ENCODE assay signal across 31 cellular contexts in the genomic region with DNA sequence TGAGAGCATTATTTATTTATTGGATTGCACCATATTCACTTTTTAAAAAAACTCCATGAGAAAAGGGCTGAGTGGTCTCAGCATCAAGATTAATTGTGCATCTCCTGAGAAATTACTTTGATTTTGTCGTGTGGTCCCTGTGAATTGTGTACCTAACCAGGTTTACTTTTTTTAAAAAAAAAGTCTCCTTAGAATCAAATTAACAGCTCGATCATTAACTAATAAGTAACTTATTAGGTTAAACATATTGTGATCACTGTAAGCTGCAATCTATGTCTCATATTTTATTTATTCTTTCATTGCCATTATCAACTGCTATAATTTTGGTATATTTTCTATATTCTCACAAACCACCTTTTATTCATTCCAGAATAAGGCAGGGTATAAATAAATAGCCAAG.
DNase-seq lines count a peak whose midpoint lies in the region; ATAC-seq, FAIRE-seq and TF ChIP-seq lines count a peak whose summit lies in the region.
"Had no signal": no experiment of that assay in that cellular context is flagged by ENCODE, and none has a peak within 500 bp of the region (broad histone marks: within the 10 kb centered on the region; RNA-seq: fewer than 3 reads in every experiment).

No MANE protein-coding gene starts in this region.

- H3K36me3 ChIP-seq in body of pancreas (replicated peaks in 1 of 2; ENCODE audit: insufficient read depth in 1 of 2, low read depth in 2 of 2) = no peaks in the 10 kb centered on the region
- H3K36me3 ChIP-seq in pancreas = no peaks in the 10 kb centered on the region
- H3K36me3 ChIP-seq in colonic mucosa = no peaks in the 10 kb centered on the region
- H3K36me3 ChIP-seq: BE2C; BLaER1; BLaER1 treated with 17β-estradiol and CSF1 and Interleukin-3, amounts not matched to agents 10 nM and 100 nM had no signal

- DNase-seq in body of pancreas (no peak), pancreas (no peak), RPMI8226 (no peak), colonic mucosa (no peak)
- DNase-seq in stimulated activated CD4-positive, alpha-beta T cell treated with anti-CD3 and anti-CD28 coated beads, Interleukin-2, amount 100 ng/mL, for 24 hours = no peak
- DNase-seq: 8988T; ACHN; AML-193; BE2C; C1 segment of cervical spinal cord; Caco-2; Calu3; CD4-positive, alpha-beta memory T cell; CD4-positive, alpha-beta T cell; CD4-positive, CD25-positive, alpha-beta regulatory T cell; CD8-positive, alpha-beta memory T cell; CD8-positive, alpha-beta T cell; COR-L47; DMS 273 treated with DMSO at 0.1 percent for 48 hours; DMS153; DMS53; DMS79; DMS79 treated with DMSO at 0.1 percent for 48 hours; DND-41; EL had no signal

- no peak for TF ChIP-seq CTCF in 22Rv1 (IDR thresholded peaks at IDR 0.05)
- TF ChIP-seq CTCF in body of pancreas (IDR thresholded peaks at IDR 0.05) = no peak
- TF ChIP-seq CTCF in pancreas (IDR thresholded peaks at IDR 0.05) = no peak
- TF ChIP-seq CTCF in colonic mucosa (IDR thresholded peaks at IDR 0.05) = no peak

- H3K4me3 ChIP-seq in body of pancreas (no peak overlapping the region), pancreas (no peak overlapping the region), colonic mucosa (no peak overlapping the region)
- H3K4me3 ChIP-seq: A549; BLaER1; BLaER1 treated with 17β-estradiol and CSF1 and Interleukin-3, amounts not matched to agents 10 nM and 100 nM had no signal

- H3K9me3 ChIP-seq in body of pancreas (no peaks in the 10 kb centered on the region), pancreas (no peaks in the 10 kb centered on the region), colonic mucosa (no peaks in the 10 kb centered on the region)
- H3K9me3 ChIP-seq: A549; BE2C; BLaER1; BLaER1 treated with 17β-estradiol and CSF1 and Interleukin-3, amounts not matched to agents 10 nM and 100 nM; Caco-2 had no signal

- intact Hi-C loops in body of pancreas (cut with DNase I) = no loop called here
- intact Hi-C loops in pancreas (cut with DNase I) = no loop called here
- intact Hi-C loops in colonic mucosa (cut with DNase I) = no loop called here

- H3K4me1 ChIP-seq in body of pancreas = peaks cover 13% of the 10 kb centered on the region
- peaks cover 0 to 12% (median 6%) of the 10 kb centered on the region in 3 donors for H3K4me1 ChIP-seq in pancreas
- H3K4me1 ChIP-seq in colonic mucosa = no peaks in the 10 kb centered on the region
- H3K4me1 ChIP-seq: A549; BE2C; BLaER1; BLaER1 treated with 17β-estradiol and CSF1 and Interleukin-3, amounts not matched to agents 10 nM and 100 nM; Caco-2 had no signal

- H3K27me3 ChIP-seq in body of pancreas (no peaks in the 10 kb centered on the region), pancreas (no peaks in the 10 kb centered on the region), colonic mucosa (no peaks in the 10 kb centered on the region)
- H3K27me3 ChIP-seq: BE2C; BLaER1; BLaER1 treated with 17β-estradiol and CSF1 and Interleukin-3, amounts not matched to agents 10 nM and 100 nM had no signal

- H3K9ac ChIP-seq in colonic mucosa (ENCODE audit: low read depth in 2 of 2, low read length in 2 of 2) = no peak overlapping the region
- H3K9ac ChIP-seq: BLaER1; BLaER1 treated with 17β-estradiol and CSF1 and Interleukin-3, amounts not matched to agents 10 nM and 100 nM had no signal

- FAIRE-seq in pancreas (lab: Jason Lieb, UNC) = no peak
- FAIRE-seq: A204.1, A549 had no signal

- peak; percentile 40 for ATAC-seq in body of pancreas
- peak in 3 of 4 donors; percentile 67 to 70 (median 70) for ATAC-seq in pancreas
- ATAC-seq: A549; CD8-positive, alpha-beta T cell had no signal

- 11 to 14% methylated on average over 2 of the region's 2 CpGs for WGBS in body of pancreas, 2 donors
- whole genome bisulfite sequencing in pancreas, 2 donors = 4 to 10% methylated on average over 2 of the region's 2 CpGs

- no peak for TF ChIP-seq POLR2A in body of pancreas (IDR thresholded peaks at IDR 0.05)

- H3K27ac ChIP-seq in 22Rv1 (peak overlapping the region; percentile 16), body of pancreas (peak overlapping the region in 1 of 4 donors; percentile 40), pancreas (no peak overlapping the region), colonic mucosa (no peak overlapping the region)
- H3K27ac ChIP-seq: A549; BLaER1; BLaER1 treated with 17β-estradiol and CSF1 and Interleukin-3, amounts not matched to agents 10 nM and 100 nM; C4-2B had no signal
